ENCODE assay signal across 14 cellular contexts in genomic region chr10:61795551-61795950, GRCh38.
DNase-seq lines count a peak whose midpoint lies in the region; ATAC-seq and TF ChIP-seq lines count a peak whose summit lies in the region.
"Had no signal": no experiment of that assay in that cellular context is flagged by ENCODE, and none has a peak within 500 bp of the region (broad histone marks: within the 10 kb centered on the region; RNA-seq: fewer than 3 reads in every experiment).

No MANE protein-coding gene starts in this region.

- no peak overlapping the region for H3K4me3 Mint-ChIP-seq in activated naive CD4-positive, alpha-beta T cell treated with anti-CD3 and anti-CD28 coated beads for 36 hours

- no peaks in the 10 kb centered on the region for H3K36me3 Mint-ChIP-seq in activated naive CD4-positive, alpha-beta T cell treated with anti-CD3 and anti-CD28 coated beads for 36 hours (ENCODE audit: low read depth)

- H3K27me3 ChIP-seq in cardiac muscle cell (no peaks in the 10 kb centered on the region), brain microvascular endothelial cell (replicated peaks) (no peaks in the 10 kb centered on the region)
- H3K27me3 ChIP-seq: adrenal gland had no signal

- H3K9me3 ChIP-seq in cardiac muscle cell (ENCODE audit: low read depth), result no peaks in the 10 kb centered on the region
- H3K9me3 ChIP-seq: adrenal gland had no signal

- no peak overlapping the region for H3K27ac ChIP-seq in cardiac muscle cell
- no peak overlapping the region for H3K27ac ChIP-seq in brain microvascular endothelial cell
- H3K27ac ChIP-seq: adrenal gland, KMS-11 had no signal

- ATAC-seq in Right ventricle myocardium superior (ENCODE audit: poor library complexity), result no peak
- peak; percentile 51 for ATAC-seq in HG03432 (IDR thresholded peaks at IDR 0.05; ENCODE audit: unreplicated experiment)

- in situ Hi-C loops in brain microvascular endothelial cell (cut with HindIII; ENCODE audit: low pct_ligation_motif_present, low sequenced_read_pairs), result no loop called here

- DNase-seq in cardiac muscle cell (ENCODE audit: low read depth in 1 of 2, low spot score in 1 of 2), result no peak
- DNase-seq in Right ventricle myocardium superior, result no peak
- DNase-seq in brain microvascular endothelial cell, result no peak
- no peak for DNase-seq in NCI-H2107 treated with DMSO at 0.1 percent for 48 hours (lab: John Stamatoyannopoulos, UW; ENCODE audit: unreplicated experiment)
- DNase-seq in EL, result no peak
- no peak for DNase-seq in activated naive CD4-positive, alpha-beta T cell treated with anti-CD3 and anti-CD28 coated beads for 36 hours
- no peak for DNase-seq in activated CD4-positive, alpha-beta T cell treated with anti-CD3 and anti-CD28 coated beads for 1 hour
- DNase-seq: adrenal gland; AML-193; effector CD8-positive, alpha-beta T cell; NCI-H69; T-helper 1 cell had no signal

- intact Hi-C loops in Right ventricle myocardium superior (cut with DNase I), result no loop called here
- intact Hi-C loops in activated naive CD4-positive, alpha-beta T cell treated with anti-CD3 and anti-CD28 coated beads for 36 hours (cut with micrococcal nuclease), result no loop called here

- no peaks in the 10 kb centered on the region for H3K9me3 Mint-ChIP-seq in activated naive CD4-positive, alpha-beta T cell treated with anti-CD3 and anti-CD28 coated beads for 36 hours

- CTCF ChIA-PET in activated naive CD4-positive, alpha-beta T cell treated with anti-CD3 and anti-CD28 coated beads for 36 hours (lab: Charles Lee), result interaction anchor here (0.7 kb wide), 1 partner anchor 22 kb away, joined by 3 read pairs; no protein-coding TSS in a partner anchor

- H3K4me1 Mint-ChIP-seq in activated naive CD4-positive, alpha-beta T cell treated with anti-CD3 and anti-CD28 coated beads for 36 hours (ENCODE audit: low read depth), result no peaks in the 10 kb centered on the region

- H3K27ac Mint-ChIP-seq in activated naive CD4-positive, alpha-beta T cell treated with anti-CD3 and anti-CD28 coated beads for 36 hours, result no peak overlapping the region

- TF ChIP-seq CTCF in cardiac muscle cell (IDR thresholded peaks at IDR 0.05; ENCODE audit: low read depth, low read length) (peak; percentile 8), brain microvascular endothelial cell (IDR thresholded peaks at IDR 0.05; ENCODE audit: low read depth, low read length, missing control alignments) (peak; percentile 37)

- H3K4me1 ChIP-seq in cardiac muscle cell (ENCODE audit: low read depth), result no peaks in the 10 kb centered on the region

- H3K36me3 ChIP-seq in cardiac muscle cell (no peaks in the 10 kb centered on the region), brain microvascular endothelial cell (replicated peaks) (no peaks in the 10 kb centered on the region)
- H3K36me3 ChIP-seq: adrenal gland had no signal

- H3K4me3 ChIP-seq in cardiac muscle cell (no peak overlapping the region), brain microvascular endothelial cell (ENCODE audit: low read depth, low read length) (no peak overlapping the region)
- H3K4me3 ChIP-seq: adrenal gland had no signal

- H3K27me3 Mint-ChIP-seq in activated naive CD4-positive, alpha-beta T cell treated with anti-CD3 and anti-CD28 coated beads for 36 hours (ENCODE audit: low read depth), result no peaks in the 10 kb centered on the region
